In genomic region chr19:44002566-44003460, GRCh38 we compare ENCODE assay signal across 8 cellular contexts.
A peak's percentile ranks its signal among the peaks of the same experiment; 100 is the strongest.
DNase-seq lines count a peak whose midpoint lies in the region; ATAC-seq and TF ChIP-seq lines count a peak whose summit lies in the region.

TSS of gene ZNF230 (plus strand) at chr19:44002957. CDS start at chr19:44007079, 4,122 bp downstream.

- no peak for TF ChIP-seq CTCF in AG10803 (conservative IDR thresholded peaks at IDR 0.05; ENCODE audit: low read length)

- H3K4me3 ChIP-seq in AG10803 (ENCODE audit: low read length): peak within 1 kb of the TSS; percentile 95

- ATAC-seq in GM19023 (IDR thresholded peaks at IDR 0.05; ENCODE audit: unreplicated experiment) (peak; percentile 94), HG03196 (IDR thresholded peaks at IDR 0.05; ENCODE audit: unreplicated experiment) (peak; percentile 96)
- ATAC-seq in activated CD4-positive, CD25-positive, alpha-beta regulatory T cell treated with anti-CD3 and anti-CD28 coated beads, Interleukin-2, amount 50 U/mL, for 24 hours: peak; percentile 99

- DNase-seq in AG10803 (ENCODE audit: low read depth): peak; percentile 93
- DNase-seq in NCI-H226: peak; percentile 97
- peak; percentile 80 to 96 for DNase-seq in cerebellar nuclear complex (lab: John Stamatoyannopoulos, UW)
- DNase-seq in islet precursor cell: peak; percentile 96
- DNase-seq in stimulated activated CD4-positive, alpha-beta T cell treated with anti-CD3 and anti-CD28 coated beads, Interleukin-12 subunit alpha, Interleukin-12 subunit beta, amount 100 ng/mL, for 48 hours (ENCODE audit: low read depth in 2 of 3, low spot score in 1 of 3): peak; percentile 67 to 75 (median 74)

Comparison
In these comparisons a context has a peak if more than half of its experiments do, and no peak if none do; other contexts are left out.
1. Peak in every context shown above with its lines: DNase-seq, ATAC-seq and H3K4me3 ChIP-seq.